Comparison of ENCODE assay signal across 35 cellular contexts in genomic region chr2:40298026-40298425, GRCh38.
"Had no signal": no experiment of that assay in that cellular context is flagged by ENCODE, and none has a peak within 500 bp of the region (broad histone marks: within the 10 kb centered on the region; RNA-seq: fewer than 3 reads in every experiment).

No MANE protein-coding gene starts in this region.

- DNase-seq: Karpas-422, Kasumi-1, MG63, MM.1S, MV-4-11, NCI-H1048, NCI-H1092, NCI-H1092 treated with DMSO at 0.1 percent for 48 hours, NCI-H1105, NCI-H1105 treated with DMSO at 0.1 percent for 48 hours, NCI-H1417, NCI-H1417 treated with DMSO at 0.1 percent for 48 hours, NCI-H1436, NCI-H1436 treated with DMSO at 0.1 percent for 48 hours, NCI-H146, NCI-H1694, NCI-H1694 treated with DMSO at 0.1 percent for 48 hours, NCI-H187, NCI-H187 treated with DMSO at 0.1 percent for 48 hours, NCI-H1930, NCI-H2029, NCI-H2029 treated with DMSO at 0.1 percent for 48 hours, NCI-H2081, NCI-H2081 treated with DMSO at 0.1 percent for 48 hours, NCI-H2107, NCI-H2171, NCI-H2171 treated with DMSO at 0.1 percent for 48 hours, NCI-H2227 treated with DMSO at 0.1 percent for 48 hours, NCI-H226, NCI-H345, NCI-H446, NCI-H446 treated with DMSO at 0.1 percent for 48 hours, NCI-H510A, NCI-H510A treated with DMSO at 0.1 percent for 48 hours, NCI-H524 had no signal

- H3K9me3 ChIP-seq: MG63 had no signal

- H3K4me3 ChIP-seq: MG63 had no signal

- H3K27me3 ChIP-seq: MG63 had no signal

- H3K36me3 ChIP-seq: MG63 had no signal
